In the genomic region with DNA sequence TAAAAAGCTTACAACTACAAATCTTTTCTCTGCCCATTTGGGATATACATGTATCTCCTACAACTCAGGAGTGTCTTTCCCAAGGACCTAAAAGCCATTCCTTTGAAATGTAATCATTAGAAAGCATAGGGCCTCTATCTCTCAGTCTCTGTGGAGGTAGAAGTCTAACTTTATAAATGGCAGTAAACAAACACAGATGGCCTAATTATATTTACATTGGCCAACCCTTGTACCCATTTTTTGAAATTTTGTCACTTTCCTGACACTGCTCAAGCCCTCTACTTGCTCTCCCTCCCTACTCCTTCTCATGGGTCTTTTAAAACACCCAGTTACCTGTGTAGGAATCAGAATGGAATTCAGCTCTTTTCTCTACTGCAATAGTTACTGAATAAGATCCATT, we compare ENCODE assay signal across 6 cellular contexts.
"Had no signal": no experiment of that assay in that cellular context is flagged by ENCODE, and none has a peak within 500 bp of the region (broad histone marks: within the 10 kb centered on the region; RNA-seq: fewer than 3 reads in every experiment).

No MANE protein-coding gene starts in this region.

- H3K4me3 ChIP-seq: GM23338 had no signal

- H2AFZ ChIP-seq: GM23338 had no signal

- H3K4me2 ChIP-seq: GM23338 had no signal

- ATAC-seq: GM23338 had no signal

- FAIRE-seq: H1, H54, HTR-8/SVneo had no signal

- DNase-seq: H9, HCEC 1CT had no signal
